Comparison of ENCODE assay signal across 8 cellular contexts in the genomic region with DNA sequence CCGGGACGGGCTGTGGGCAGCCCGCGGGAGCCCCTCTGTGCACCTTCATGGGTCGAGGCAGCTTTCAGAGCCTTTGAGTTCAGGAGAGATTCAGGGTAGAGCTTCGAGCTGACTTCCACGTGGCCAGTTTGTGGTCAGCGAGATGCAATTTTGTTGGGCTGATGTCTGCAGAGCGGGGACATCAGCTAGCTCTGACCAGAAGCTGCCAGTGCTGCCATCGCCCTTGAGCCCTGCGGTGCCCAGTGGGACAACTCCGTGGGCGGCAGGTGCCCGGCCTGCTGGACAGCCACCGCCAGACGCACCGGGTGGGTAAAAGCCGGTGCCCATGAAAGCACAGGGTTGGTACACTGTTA. TPM values are rescaled to one million over a fixed set of nuclear protein-coding genes. Genes with fewer than 3 reads are reported as not detected.
DNase-seq lines count a peak whose midpoint lies in the region; ATAC-seq, FAIRE-seq and TF ChIP-seq lines count a peak whose summit lies in the region.

No MANE protein-coding gene starts in this region.

- no peaks in the 10 kb centered on the region for H3K9me3 ChIP-seq in DOHH2 (ENCODE audit: control insufficient read depth, insufficient read depth, low read length)
- H3K9me3 ChIP-seq in SU-DHL-6 (ENCODE audit: insufficient read depth, low read length): no peaks in the 10 kb centered on the region
- no peaks in the 10 kb centered on the region for H3K9me3 ChIP-seq in pancreas

- FAIRE-seq in H54 (lab: Jason Lieb, UNC) (no peak), pancreas (lab: Jason Lieb, UNC) (no peak)

- peak overlapping the region; percentile 84 for H3K4me3 ChIP-seq in DOHH2 (ENCODE audit: low read length)
- peak overlapping the region; percentile 69 for H3K4me3 ChIP-seq in SU-DHL-6 (ENCODE audit: insufficient read depth, low read length, poor library complexity, severe bottlenecking)
- peak overlapping the region; percentile 84 to 97 (median 88) for H3K4me3 ChIP-seq in pancreas

- TF ChIP-seq POLR2A in H54 (IDR thresholded peaks at IDR 0.05; ENCODE audit: low read depth, low read length): no peak

- H2AFZ ChIP-seq in SU-DHL-6 (ENCODE audit: low read depth, low read length, severe bottlenecking): peak overlapping the region; percentile 64

- TF ChIP-seq CTCF in DOHH2 (IDR thresholded peaks at IDR 0.05; ENCODE audit: low read depth, low read length, poor library complexity, severe bottlenecking) (no peak), SU-DHL-6 (IDR thresholded peaks at IDR 0.05; ENCODE audit: insufficient read depth, low read length, poor library complexity, severe bottlenecking) (no peak), pancreas (IDR thresholded peaks at IDR 0.05) (no peak)

- H3K27ac ChIP-seq in DOHH2 (ENCODE audit: low read depth, low read length) (peak overlapping the region; percentile 14), SU-DHL-6 (ENCODE audit: low read depth, low read length) (peak overlapping the region; percentile 55), pancreas (peak overlapping the region; percentile 23 to 82 (median 75))

- intact Hi-C loops in pancreas (cut with DNase I): no loop called here

- DNase-seq in H54 (ENCODE audit: insufficient read length, low spot score): peak; percentile 13
- peak; percentile 16 for DNase-seq in fibroblast of peridontal ligament (ENCODE audit: extremely low read depth)
- DNase-seq in pancreas: peak in 2 of 6 donors; percentile 9 to 57
- no peak for DNase-seq in NCI-H2029 (lab: John Stamatoyannopoulos, UW)
- DNase-seq in stimulated activated CD4-positive, alpha-beta T cell treated with anti-CD3 and anti-CD28 coated beads, Interleukin-15, amount 100 ng/mL, for 24 hours: no peak
- no peak for DNase-seq in activated effector memory CD4-positive, alpha-beta T cell treated with anti-CD3 and anti-CD28 coated beads, Interleukin-2, amount 50 U/mL, for 16 hours

- H3K4me2 ChIP-seq in DOHH2 (ENCODE audit: low read length) (peak overlapping the region; percentile 82), SU-DHL-6 (ENCODE audit: low read depth, low read length, poor library complexity, severe bottlenecking) (peak overlapping the region; percentile 82)

- H4K20me1 ChIP-seq in DOHH2 (ENCODE audit: control insufficient read depth, insufficient read depth, low read depth, low read length) (peaks cover 3% of the 10 kb centered on the region; the same call in 1 of the 2 replicates), SU-DHL-6 (ENCODE audit: low read depth, low read length) (0 out of 2 replicates have a peak, but pooled peaks cover 5% of the 10 kb centered on the region)

- no peaks in the 10 kb centered on the region for H3K9me2 ChIP-seq in DOHH2 (replicated peaks; ENCODE audit: control insufficient read depth, low read length)
- H3K9me2 ChIP-seq in SU-DHL-6 (replicated peaks; ENCODE audit: insufficient read depth, low read length): no peaks in the 10 kb centered on the region

- no peaks in the 10 kb centered on the region for H3K27me3 ChIP-seq in DOHH2 (ENCODE audit: control insufficient read depth, low read length)
- no peaks in the 10 kb centered on the region for H3K27me3 ChIP-seq in SU-DHL-6 (ENCODE audit: low read length)
- no peaks in the 10 kb centered on the region for H3K27me3 ChIP-seq in pancreas

- 2 to 8% methylated on average over 18 of the region's 18 CpGs for WGBS in pancreas, 2 donors

- peak in 3 of 4 donors; percentile 5 to 15 (median 11) for ATAC-seq in pancreas

- H3F3A ChIP-seq in DOHH2 (ENCODE audit: control insufficient read depth, insufficient read depth) (peaks cover 4% of the 10 kb centered on the region), SU-DHL-6 (ENCODE audit: insufficient read depth) (0 out of 2 replicates have a peak, but pooled peaks cover 6% of the 10 kb centered on the region)

- H3K79me2 ChIP-seq in DOHH2 (ENCODE audit: control insufficient read depth, low read length) (peaks cover 56% of the 10 kb centered on the region), SU-DHL-6 (ENCODE audit: insufficient read depth, low read length) (peaks cover 56% of the 10 kb centered on the region)

- H3K4me1 ChIP-seq in DOHH2 (ENCODE audit: control insufficient read depth, low read length) (peaks cover 24% of the 10 kb centered on the region), pancreas (peaks cover 0 to 15% (median 12%) of the 10 kb centered on the region in 3 donors)

- peaks cover 14% of the 10 kb centered on the region for H3K36me3 ChIP-seq in DOHH2 (ENCODE audit: control insufficient read depth, low read length)
- H3K36me3 ChIP-seq in SU-DHL-6 (ENCODE audit: low read length): no peaks in the 10 kb centered on the region
- no peaks in the 10 kb centered on the region for H3K36me3 ChIP-seq in pancreas

- peak overlapping the region; percentile 86 for H3K9ac ChIP-seq in SU-DHL-6 (ENCODE audit: low read length)

RNA-seq across cellular contexts. Expression of a gene that starts 0.7 kb away (rescaled TPM):
- total RNA-seq in pancreas: 10 to 100 TPM; 52.5 to 83.9 (median 78.2) TPM
- 10 to 100 TPM; 50.3 to 70.0 TPM for polyA plus RNA-seq in pancreas

RNA-seq across cellular contexts. Expression of a gene that starts 29.3 kb away (rescaled TPM):
- 10 to 100 TPM; 13.6 to 28.9 (median 18.1) TPM for total RNA-seq in pancreas
- 10 to 100 TPM; 27.9 to 43.2 TPM for polyA plus RNA-seq in pancreas

RNA-seq across cellular contexts. Expression of a gene that starts 41.9 kb away (rescaled TPM):
- under 1 TPM in 1 of 6 donors, not detected in 5; 0.12 TPM for total RNA-seq in pancreas
- under 1 TPM; 0.27 to 0.42 TPM for polyA plus RNA-seq in pancreas

RNA-seq across cellular contexts. Expression of a gene that starts 42.0 kb away (rescaled TPM):
- total RNA-seq in pancreas: 100 to 1,000 TPM in 2 of 6 donors, 10 to 100 TPM in 4; 58.1 to 113 (median 71.1) TPM
- 100 to 1,000 TPM; 249 to 286 TPM for polyA plus RNA-seq in pancreas

RNA-seq across cellular contexts. Expression of a gene that starts 50.1 kb away (rescaled TPM):
- total RNA-seq in pancreas: 10 to 100 TPM; 32.2 to 84.0 (median 41.8) TPM
- 10 to 100 TPM; 40.4 to 45.5 TPM for polyA plus RNA-seq in pancreas

Comparison
In these comparisons a context has a peak if more than half of its experiments do, and no peak if none do; other contexts are left out.
1. H3K27ac ChIP-seq: peak in every context shown above with its lines; median percentile 75 in pancreas; 55 in SU-DHL-6; 14 in DOHH2.
2. DNase-seq: peak in H54 (single experiment) and fibroblast of peridontal ligament (single experiment); none in NCI-H2029 (single experiment), stimulated activated CD4-positive, alpha-beta T cell treated with anti-CD3 and anti-CD28 coated beads, Interleukin-15, amount 100 ng/mL, for 24 hours (single experiment) and activated effector memory CD4-positive, alpha-beta T cell treated with anti-CD3 and anti-CD28 coated beads, Interleukin-2, amount 50 U/mL, for 16 hours (single experiment).
3. Peak in every context shown above with its lines, with median percentiles within 50 percentile points of each other: H3K4me3 ChIP-seq.